In the genomic region with DNA sequence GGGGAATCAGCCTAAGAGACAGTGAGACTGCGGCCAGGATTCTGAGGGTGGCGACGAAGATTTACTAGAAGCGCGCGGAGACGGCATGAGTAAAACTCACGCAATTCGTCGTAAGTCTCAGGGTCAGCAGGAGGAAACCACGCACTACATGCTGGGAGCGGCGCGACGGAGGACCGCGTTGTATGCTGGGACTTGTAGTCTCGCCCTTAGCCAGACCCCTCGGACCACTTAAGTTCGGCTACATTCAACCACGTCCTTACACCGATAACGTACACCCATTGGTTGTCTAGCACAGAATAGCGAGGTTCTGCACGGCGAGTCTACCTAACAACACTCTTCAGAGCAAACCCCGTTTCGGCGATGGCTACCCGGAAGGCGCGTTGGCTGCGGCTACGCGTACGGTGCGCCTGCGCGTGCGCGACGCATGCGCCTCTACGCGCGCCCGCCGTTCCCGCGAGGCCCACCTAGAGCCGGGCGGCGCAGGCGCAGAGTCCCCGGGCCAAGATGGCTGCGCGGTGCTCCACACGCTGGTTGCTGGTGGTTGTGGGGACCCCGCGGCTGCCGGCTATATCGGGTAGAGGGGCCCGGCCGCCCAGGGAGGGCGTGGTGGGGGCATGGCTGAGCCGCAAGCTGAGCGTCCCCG, we compare ENCODE assay signal across 1 cellular context.
TF ChIP-seq lines count a peak whose summit lies in the region.

Gene DNAJA3, plus strand, starts transcription at position 491 of the 643 bp plus-strand sequence. Its CDS starts 14 bp downstream, at position 505.

TF ChIP-seq in HepG2, 621 proteins besides CTCF, POLR2A, EP300 and RAD21 (continued from another document and continues in another):
- TF ChIP-seq, protein P1, sequence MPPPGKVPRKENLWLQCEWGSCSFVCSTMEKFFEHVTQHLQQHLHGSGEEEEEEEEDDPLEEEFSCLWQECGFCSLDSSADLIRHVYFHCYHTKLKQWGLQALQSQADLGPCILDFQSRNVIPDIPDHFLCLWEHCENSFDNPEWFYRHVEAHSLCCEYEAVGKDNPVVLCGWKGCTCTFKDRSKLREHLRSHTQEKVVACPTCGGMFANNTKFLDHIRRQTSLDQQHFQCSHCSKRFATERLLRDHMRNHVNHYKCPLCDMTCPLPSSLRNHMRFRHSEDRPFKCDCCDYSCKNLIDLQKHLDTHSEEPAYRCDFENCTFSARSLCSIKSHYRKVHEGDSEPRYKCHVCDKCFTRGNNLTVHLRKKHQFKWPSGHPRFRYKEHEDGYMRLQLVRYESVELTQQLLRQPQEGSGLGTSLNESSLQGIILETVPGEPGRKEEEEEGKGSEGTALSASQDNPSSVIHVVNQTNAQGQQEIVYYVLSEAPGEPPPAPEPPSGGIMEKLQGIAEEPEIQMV (CRISPR knock-in tag; IDR thresholded peaks at IDR 0.05; ENCODE audit: low read depth): 0 out of 2 replicates have a peak, but pooled peaks have one; percentile 44
- TF ChIP-seq SIX4 (CRISPR knock-in tag; IDR thresholded peaks at IDR 0.05): no peak
- no peak for TF ChIP-seq HNRNPK (IDR thresholded peaks at IDR 0.05; ENCODE audit: low read depth, low read length, poor library complexity, severe bottlenecking)
- TF ChIP-seq JUN (CRISPR knock-in tag; IDR thresholded peaks at IDR 0.05): no peak
- no peak for TF ChIP-seq ZMYM2 (CRISPR knock-in tag; IDR thresholded peaks at IDR 0.05)
- 0 out of 2 replicates have a peak, but pooled peaks have one; percentile 66 for TF ChIP-seq ISX (CRISPR knock-in tag; conservative IDR thresholded peaks at IDR 0.05)
- no peak for TF ChIP-seq HNF4A (CRISPR knock-in tag; IDR thresholded peaks at IDR 0.05)
- peak; percentile 82; the same call in 1 of the 2 replicates for TF ChIP-seq KLF6 (CRISPR knock-in tag; IDR thresholded peaks at IDR 0.05)
- TF ChIP-seq, protein P2, sequence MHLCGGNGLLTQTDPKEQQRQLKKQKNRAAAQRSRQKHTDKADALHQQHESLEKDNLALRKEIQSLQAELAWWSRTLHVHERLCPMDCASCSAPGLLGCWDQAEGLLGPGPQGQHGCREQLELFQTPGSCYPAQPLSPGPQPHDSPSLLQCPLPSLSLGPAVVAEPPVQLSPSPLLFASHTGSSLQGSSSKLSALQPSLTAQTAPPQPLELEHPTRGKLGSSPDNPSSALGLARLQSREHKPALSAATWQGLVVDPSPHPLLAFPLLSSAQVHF (CRISPR knock-in tag; IDR thresholded peaks at IDR 0.05): no peak
- TF ChIP-seq MAFG (CRISPR knock-in tag; IDR thresholded peaks at IDR 0.05): no peak
- TF ChIP-seq SAP130 (CRISPR knock-in tag; IDR thresholded peaks at IDR 0.05; ENCODE audit: low read depth): peak; percentile 66
- TF ChIP-seq, protein P3, sequence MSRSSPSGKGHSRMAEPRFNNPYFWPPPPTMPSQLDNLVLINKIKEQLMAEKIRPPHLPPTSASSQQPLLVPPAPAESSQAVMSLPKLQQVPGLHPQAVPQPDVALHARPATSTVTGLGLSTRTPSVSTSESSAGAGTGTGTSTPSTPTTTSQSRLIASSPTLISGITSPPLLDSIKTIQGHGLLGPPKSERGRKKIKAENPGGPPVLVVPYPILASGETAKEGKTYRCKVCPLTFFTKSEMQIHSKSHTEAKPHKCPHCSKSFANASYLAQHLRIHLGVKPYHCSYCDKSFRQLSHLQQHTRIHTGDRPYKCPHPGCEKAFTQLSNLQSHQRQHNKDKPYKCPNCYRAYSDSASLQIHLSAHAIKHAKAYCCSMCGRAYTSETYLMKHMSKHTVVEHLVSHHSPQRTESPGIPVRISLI (CRISPR knock-in tag; IDR thresholded peaks at IDR 0.05; ENCODE audit: borderline replicate concordance): no peak
- TF ChIP-seq SNRNP70 (IDR thresholded peaks at IDR 0.05; ENCODE audit: low read depth, low read length): no peak
- no peak for TF ChIP-seq NR2F6 (IDR thresholded peaks at IDR 0.05)
- no peak; the same call in 1 of the 2 replicates for TF ChIP-seq NR2F6 (CRISPR knock-in tag; IDR thresholded peaks at IDR 0.05)
- TF ChIP-seq YY1 (IDR thresholded peaks at IDR 0.05; ENCODE audit: insufficient read depth, insufficient replicate concordance, low read depth, low read length): peak; percentile 97
- no peak for TF ChIP-seq ZNF556 (CRISPR knock-in tag; IDR thresholded peaks at IDR 0.05; ENCODE audit: borderline replicate concordance)
- peak; percentile 83; the same call in 1 of the 2 replicates for TF ChIP-seq NAIF1 (CRISPR knock-in tag; IDR thresholded peaks at IDR 0.05; ENCODE audit: borderline replicate concordance)
- no peak for TF ChIP-seq ZNF878 (CRISPR knock-in tag; IDR thresholded peaks at IDR 0.05)
- no peak for TF ChIP-seq TRIM22 (IDR thresholded peaks at IDR 0.05)
- TF ChIP-seq FOXO1 (CRISPR knock-in tag; IDR thresholded peaks at IDR 0.05): no peak
- TF ChIP-seq ZNF816 (CRISPR knock-in tag; IDR thresholded peaks at IDR 0.05; ENCODE audit: borderline replicate concordance): no peak
- no peak for TF ChIP-seq SMARCC2 (IDR thresholded peaks at IDR 0.05)
- TF ChIP-seq WIZ (CRISPR knock-in tag; IDR thresholded peaks at IDR 0.05): no peak
- peak; percentile 66; the same call in 1 of the 2 replicates for TF ChIP-seq ZNF768 (CRISPR knock-in tag; IDR thresholded peaks at IDR 0.05)
- no peak for TF ChIP-seq SALL2 (CRISPR knock-in tag; IDR thresholded peaks at IDR 0.05)
- TF ChIP-seq U2AF2 (IDR thresholded peaks at IDR 0.05; ENCODE audit: low read depth, low read length): no peak
- TF ChIP-seq, protein P4, sequence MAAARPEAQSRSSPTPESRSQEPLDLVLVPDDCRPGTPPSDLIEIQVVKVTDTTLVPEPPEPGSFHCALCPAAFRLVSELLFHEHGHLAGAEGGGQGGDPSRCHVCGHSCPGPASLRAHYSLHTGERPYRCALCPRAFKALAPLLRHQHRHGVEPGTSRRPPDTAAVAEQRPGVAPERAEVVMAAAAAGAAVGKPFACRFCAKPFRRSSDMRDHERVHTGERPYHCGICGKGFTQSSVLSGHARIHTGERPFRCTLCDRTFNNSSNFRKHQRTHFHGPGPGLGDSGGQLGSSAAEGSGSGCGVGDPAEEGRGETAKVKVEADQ (CRISPR knock-in tag; IDR thresholded peaks at IDR 0.05; ENCODE audit: borderline replicate concordance): peak; percentile 39; the same call in 1 of the 2 replicates
- TF ChIP-seq, protein P5, sequence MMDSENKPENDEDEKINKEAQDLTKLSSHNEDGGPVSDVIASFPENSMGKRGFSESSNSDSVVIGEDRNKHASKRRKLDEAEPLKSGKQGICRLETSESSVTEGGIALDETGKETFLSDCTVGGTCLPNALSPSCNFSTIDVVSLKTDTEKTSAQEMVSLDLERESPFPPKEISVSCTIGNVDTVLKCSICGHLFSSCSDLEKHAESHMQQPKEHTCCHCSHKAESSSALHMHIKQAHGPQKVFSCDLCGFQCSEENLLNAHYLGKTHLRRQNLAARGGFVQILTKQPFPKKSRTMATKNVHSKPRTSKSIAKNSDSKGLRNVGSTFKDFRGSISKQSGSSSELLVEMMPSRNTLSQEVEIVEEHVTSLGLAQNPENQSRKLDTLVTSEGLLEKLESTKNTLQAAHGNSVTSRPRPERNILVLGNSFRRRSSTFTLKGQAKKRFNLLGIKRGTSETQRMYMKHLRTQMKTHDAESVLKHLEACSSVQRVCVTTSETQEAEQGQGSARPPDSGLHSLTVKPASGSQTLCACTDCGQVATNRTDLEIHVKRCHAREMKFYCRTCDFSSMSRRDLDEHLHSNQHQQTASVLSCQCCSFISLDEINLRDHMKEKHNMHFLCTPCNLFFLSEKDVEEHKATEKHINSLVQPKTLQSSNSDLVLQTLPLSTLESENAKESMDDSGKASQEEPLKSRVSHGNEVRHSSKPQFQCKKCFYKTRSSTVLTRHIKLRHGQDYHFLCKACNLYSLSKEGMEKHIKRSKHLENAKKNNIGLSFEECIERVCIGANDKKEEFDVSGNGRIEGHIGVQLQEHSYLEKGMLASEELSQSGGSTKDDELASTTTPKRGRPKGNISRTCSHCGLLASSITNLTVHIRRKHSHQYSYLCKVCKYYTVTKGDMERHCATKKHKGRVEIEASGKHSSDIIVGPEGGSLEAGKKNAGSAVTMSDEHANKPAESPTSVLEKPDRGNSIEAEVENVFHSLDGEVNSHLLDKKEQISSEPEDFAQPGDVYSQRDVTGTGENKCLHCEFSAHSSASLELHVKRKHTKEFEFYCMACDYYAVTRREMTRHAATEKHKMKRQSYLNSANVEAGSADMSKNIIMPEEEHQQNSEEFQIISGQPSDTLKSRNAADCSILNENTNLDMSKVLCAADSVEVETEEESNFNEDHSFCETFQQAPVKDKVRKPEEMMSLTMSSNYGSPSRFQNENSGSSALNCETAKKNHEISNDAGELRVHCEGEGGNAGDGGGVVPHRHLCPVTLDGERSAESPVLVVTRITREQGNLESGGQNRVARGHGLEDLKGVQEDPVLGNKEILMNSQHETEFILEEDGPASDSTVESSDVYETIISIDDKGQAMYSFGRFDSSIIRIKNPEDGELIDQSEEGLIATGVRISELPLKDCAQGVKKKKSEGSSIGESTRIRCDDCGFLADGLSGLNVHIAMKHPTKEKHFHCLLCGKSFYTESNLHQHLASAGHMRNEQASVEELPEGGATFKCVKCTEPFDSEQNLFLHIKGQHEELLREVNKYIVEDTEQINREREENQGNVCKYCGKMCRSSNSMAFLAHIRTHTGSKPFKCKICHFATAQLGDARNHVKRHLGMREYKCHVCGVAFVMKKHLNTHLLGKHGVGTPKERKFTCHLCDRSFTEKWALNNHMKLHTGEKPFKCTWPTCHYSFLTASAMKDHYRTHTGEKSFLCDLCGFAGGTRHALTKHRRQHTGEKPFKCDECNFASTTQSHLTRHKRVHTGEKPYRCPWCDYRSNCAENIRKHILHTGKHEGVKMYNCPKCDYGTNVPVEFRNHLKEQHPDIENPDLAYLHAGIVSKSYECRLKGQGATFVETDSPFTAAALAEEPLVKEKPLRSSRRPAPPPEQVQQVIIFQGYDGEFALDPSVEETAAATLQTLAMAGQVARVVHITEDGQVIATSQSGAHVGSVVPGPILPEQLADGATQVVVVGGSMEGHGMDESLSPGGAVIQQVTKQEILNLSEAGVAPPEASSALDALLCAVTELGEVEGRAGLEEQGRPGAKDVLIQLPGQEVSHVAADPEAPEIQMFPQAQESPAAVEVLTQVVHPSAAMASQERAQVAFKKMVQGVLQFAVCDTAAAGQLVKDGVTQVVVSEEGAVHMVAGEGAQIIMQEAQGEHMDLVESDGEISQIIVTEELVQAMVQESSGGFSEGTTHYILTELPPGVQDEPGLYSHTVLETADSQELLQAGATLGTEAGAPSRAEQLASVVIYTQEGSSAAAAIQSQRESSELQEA (CRISPR knock-in tag; IDR thresholded peaks at IDR 0.05; ENCODE audit: not compliant biosample characterization): peak; percentile 94
- TF ChIP-seq ZNF629 (CRISPR knock-in tag; conservative IDR thresholded peaks at IDR 0.05): no peak
- no peak; the same call in 1 of the 2 replicates for TF ChIP-seq ZNF563 (CRISPR knock-in tag; IDR thresholded peaks at IDR 0.05)
- TF ChIP-seq, protein P6, sequence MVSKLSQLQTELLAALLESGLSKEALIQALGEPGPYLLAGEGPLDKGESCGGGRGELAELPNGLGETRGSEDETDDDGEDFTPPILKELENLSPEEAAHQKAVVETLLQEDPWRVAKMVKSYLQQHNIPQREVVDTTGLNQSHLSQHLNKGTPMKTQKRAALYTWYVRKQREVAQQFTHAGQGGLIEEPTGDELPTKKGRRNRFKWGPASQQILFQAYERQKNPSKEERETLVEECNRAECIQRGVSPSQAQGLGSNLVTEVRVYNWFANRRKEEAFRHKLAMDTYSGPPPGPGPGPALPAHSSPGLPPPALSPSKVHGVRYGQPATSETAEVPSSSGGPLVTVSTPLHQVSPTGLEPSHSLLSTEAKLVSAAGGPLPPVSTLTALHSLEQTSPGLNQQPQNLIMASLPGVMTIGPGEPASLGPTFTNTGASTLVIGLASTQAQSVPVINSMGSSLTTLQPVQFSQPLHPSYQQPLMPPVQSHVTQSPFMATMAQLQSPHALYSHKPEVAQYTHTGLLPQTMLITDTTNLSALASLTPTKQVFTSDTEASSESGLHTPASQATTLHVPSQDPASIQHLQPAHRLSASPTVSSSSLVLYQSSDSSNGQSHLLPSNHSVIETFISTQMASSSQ (IDR thresholded peaks at IDR 0.05; ENCODE audit: low read depth): no peak
- TF ChIP-seq, protein P6 (CRISPR knock-in tag; IDR thresholded peaks at IDR 0.05; ENCODE audit: borderline replicate concordance): peak; percentile 56; the same call in 1 of the 2 replicates
- no peak; the same call in 1 of the 2 replicates for TF ChIP-seq ZNF350 (CRISPR knock-in tag; IDR thresholded peaks at IDR 0.05; ENCODE audit: borderline replicate concordance, low read depth)
- peak; percentile 59; the same call in 1 of the 2 replicates for TF ChIP-seq ZNF430 (CRISPR knock-in tag; IDR thresholded peaks at IDR 0.05)
- TF ChIP-seq ZNF788 (CRISPR knock-in tag; IDR thresholded peaks at IDR 0.05; ENCODE audit: borderline replicate concordance): peak; percentile 20; the same call in 1 of the 2 replicates
- TF ChIP-seq ZNF256 (CRISPR knock-in tag; conservative IDR thresholded peaks at IDR 0.05): no peak; the same call in 1 of the 2 replicates
- TF ChIP-seq HMGA1 (CRISPR knock-in tag; conservative IDR thresholded peaks at IDR 0.05): no peak
- TF ChIP-seq CSRNP1 (CRISPR knock-in tag; IDR thresholded peaks at IDR 0.05): 0 out of 2 replicates have a peak, but pooled peaks have one; percentile 69
- no peak for TF ChIP-seq IRF2 (CRISPR knock-in tag; IDR thresholded peaks at IDR 0.05)
